ENCODE assay signal across 1 cellular context in the genomic region with DNA sequence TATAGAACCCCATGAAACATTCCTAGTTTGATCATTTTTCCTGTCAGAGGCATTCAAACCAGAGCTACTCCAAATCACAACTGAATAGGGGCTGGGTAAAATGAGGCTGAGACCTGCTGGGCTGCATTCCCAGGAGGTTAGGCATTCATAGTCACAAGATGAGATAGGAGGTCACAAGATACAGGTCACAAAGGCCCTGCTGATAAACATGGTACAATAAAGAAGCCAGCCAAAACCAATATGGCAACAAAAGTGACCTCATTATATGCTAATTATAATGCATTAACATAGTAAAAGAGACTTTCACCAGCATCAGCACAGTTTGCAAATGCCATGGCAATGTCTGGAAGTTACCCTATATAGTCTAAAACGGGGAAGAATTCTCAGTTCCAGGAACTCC.
TF ChIP-seq lines count a peak whose summit lies in the region.

No MANE protein-coding gene starts in this region.

TF ChIP-seq in IMR-90, 13 proteins besides CTCF, POLR2A, EP300 and RAD21 (continued from another document):
- TF ChIP-seq, protein P1, sequence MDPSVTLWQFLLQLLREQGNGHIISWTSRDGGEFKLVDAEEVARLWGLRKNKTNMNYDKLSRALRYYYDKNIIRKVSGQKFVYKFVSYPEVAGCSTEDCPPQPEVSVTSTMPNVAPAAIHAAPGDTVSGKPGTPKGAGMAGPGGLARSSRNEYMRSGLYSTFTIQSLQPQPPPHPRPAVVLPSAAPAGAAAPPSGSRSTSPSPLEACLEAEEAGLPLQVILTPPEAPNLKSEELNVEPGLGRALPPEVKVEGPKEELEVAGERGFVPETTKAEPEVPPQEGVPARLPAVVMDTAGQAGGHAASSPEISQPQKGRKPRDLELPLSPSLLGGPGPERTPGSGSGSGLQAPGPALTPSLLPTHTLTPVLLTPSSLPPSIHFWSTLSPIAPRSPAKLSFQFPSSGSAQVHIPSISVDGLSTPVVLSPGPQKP (IDR thresholded peaks at IDR 0.05; ENCODE audit: borderline replicate concordance, low read depth, low read length), result no peak
- TF ChIP-seq, protein P2, sequence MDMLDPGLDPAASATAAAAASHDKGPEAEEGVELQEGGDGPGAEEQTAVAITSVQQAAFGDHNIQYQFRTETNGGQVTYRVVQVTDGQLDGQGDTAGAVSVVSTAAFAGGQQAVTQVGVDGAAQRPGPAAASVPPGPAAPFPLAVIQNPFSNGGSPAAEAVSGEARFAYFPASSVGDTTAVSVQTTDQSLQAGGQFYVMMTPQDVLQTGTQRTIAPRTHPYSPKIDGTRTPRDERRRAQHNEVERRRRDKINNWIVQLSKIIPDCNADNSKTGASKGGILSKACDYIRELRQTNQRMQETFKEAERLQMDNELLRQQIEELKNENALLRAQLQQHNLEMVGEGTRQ (IDR thresholded peaks at IDR 0.05; ENCODE audit: low read depth, low read length), result no peak
